Comparison of ENCODE assay signal across 15 cellular contexts in genomic region chr3:145620002-145620401, GRCh38.
A peak's percentile ranks its signal among the peaks of the same experiment; 100 is the strongest.
DNase-seq lines count a peak whose midpoint lies in the region; ATAC-seq lines count a peak whose summit lies in the region.
"Had no signal": no experiment of that assay in that cellular context is flagged by ENCODE, and none has a peak within 500 bp of the region (broad histone marks: within the 10 kb centered on the region; RNA-seq: fewer than 3 reads in every experiment).

No MANE protein-coding gene starts in this region.

- POLR2A ChIA-PET in activated CD4-positive, alpha-beta memory T cell treated with anti-CD3 and anti-CD28 coated beads, Interleukin-2, amount 10 ng/mL, durations not matched to agents 7 days and 5 days (lab: Charles Lee): no interaction called here

- H3K9me3 Mint-ChIP-seq in activated T-cell treated with anti-CD3 and anti-CD28 coated beads, Interleukin-2, amount 50 U/mL, for 72 hours: peaks cover 13% of the 10 kb centered on the region in 2 donors
- H3K9me3 Mint-ChIP-seq in activated CD4-positive, alpha-beta memory T cell treated with anti-CD3 and anti-CD28 coated beads, Interleukin-2, amount 10 ng/mL, durations not matched to agents 7 days and 5 days: peaks cover 9% of the 10 kb centered on the region
- H3K9me3 Mint-ChIP-seq in natural killer cell treated with Interleukin-12 subunit alpha and Interleukin-12 subunit beta and Interleukin-15 and Interleukin-18, amount 100 ng/mL, for 72 hours: peaks cover 19% of the 10 kb centered on the region
- H3K9me3 Mint-ChIP-seq in activated naive CD8-positive, alpha-beta T cell treated with anti-CD3 and anti-CD28 coated beads for 36 hours: no peaks in the 10 kb centered on the region

- CTCF ChIA-PET in activated CD4-positive, alpha-beta memory T cell treated with anti-CD3 and anti-CD28 coated beads, Interleukin-2, amount 10 ng/mL, durations not matched to agents 7 days and 5 days (lab: Charles Lee): no interaction called here

- H3K4me3 Mint-ChIP-seq in activated T-cell treated with anti-CD3 and anti-CD28 coated beads, Interleukin-2, amount 50 U/mL, for 72 hours: no peak overlapping the region
- H3K4me3 Mint-ChIP-seq in activated CD4-positive, alpha-beta memory T cell treated with anti-CD3 and anti-CD28 coated beads, Interleukin-2, amount 10 ng/mL, durations not matched to agents 7 days and 5 days: no peak overlapping the region
- H3K4me3 Mint-ChIP-seq in natural killer cell treated with Interleukin-12 subunit alpha and Interleukin-12 subunit beta and Interleukin-15 and Interleukin-18, amount 100 ng/mL, for 72 hours: no peak overlapping the region
- H3K4me3 Mint-ChIP-seq in activated naive CD8-positive, alpha-beta T cell treated with anti-CD3 and anti-CD28 coated beads for 36 hours: no peak overlapping the region
- H3K4me3 Mint-ChIP-seq: CD4-positive, CD25-positive, alpha-beta regulatory T cell; CD8-positive, alpha-beta memory T cell had no signal

- ATAC-seq in activated T-cell treated with anti-CD3 and anti-CD28 coated beads, Interleukin-2, amount 50 U/mL, for 72 hours (replicated peaks in 1 of 2): no peak
- ATAC-seq in natural killer cell treated with Interleukin-12 subunit alpha and Interleukin-12 subunit beta and Interleukin-15 and Interleukin-18, amount 100 ng/mL, for 72 hours: no peak
- ATAC-seq: A549 had no signal

- H3K4me1 Mint-ChIP-seq in activated T-cell treated with anti-CD3 and anti-CD28 coated beads, Interleukin-2, amount 50 U/mL, for 72 hours (ENCODE audit: low read depth): no peaks in the 10 kb centered on the region
- no peaks in the 10 kb centered on the region for H3K4me1 Mint-ChIP-seq in activated CD4-positive, alpha-beta memory T cell treated with anti-CD3 and anti-CD28 coated beads, Interleukin-2, amount 10 ng/mL, durations not matched to agents 7 days and 5 days
- H3K4me1 Mint-ChIP-seq in natural killer cell treated with Interleukin-12 subunit alpha and Interleukin-12 subunit beta and Interleukin-15 and Interleukin-18, amount 100 ng/mL, for 72 hours (ENCODE audit: low read depth in 2 of 2): no peaks in the 10 kb centered on the region
- no peaks in the 10 kb centered on the region for H3K4me1 Mint-ChIP-seq in activated naive CD8-positive, alpha-beta T cell treated with anti-CD3 and anti-CD28 coated beads for 36 hours
- H3K4me1 Mint-ChIP-seq: CD8-positive, alpha-beta memory T cell had no signal

- no peaks in the 10 kb centered on the region for H3K27me3 Mint-ChIP-seq in activated T-cell treated with anti-CD3 and anti-CD28 coated beads, Interleukin-2, amount 50 U/mL, for 72 hours (ENCODE audit: low read depth)
- no peaks in the 10 kb centered on the region for H3K27me3 Mint-ChIP-seq in activated CD4-positive, alpha-beta memory T cell treated with anti-CD3 and anti-CD28 coated beads, Interleukin-2, amount 10 ng/mL, durations not matched to agents 7 days and 5 days
- no peaks in the 10 kb centered on the region for H3K27me3 Mint-ChIP-seq in natural killer cell treated with Interleukin-12 subunit alpha and Interleukin-12 subunit beta and Interleukin-15 and Interleukin-18, amount 100 ng/mL, for 72 hours
- H3K27me3 Mint-ChIP-seq in activated naive CD8-positive, alpha-beta T cell treated with anti-CD3 and anti-CD28 coated beads for 36 hours: no peaks in the 10 kb centered on the region
- H3K27me3 Mint-ChIP-seq: CD4-positive, CD25-positive, alpha-beta regulatory T cell; CD8-positive, alpha-beta memory T cell had no signal

- peaks cover 0 to 2% of the 10 kb centered on the region in 2 donors for H3K36me3 Mint-ChIP-seq in activated T-cell treated with anti-CD3 and anti-CD28 coated beads, Interleukin-2, amount 50 U/mL, for 72 hours (ENCODE audit: insufficient read depth in 2 of 2)
- H3K36me3 Mint-ChIP-seq in activated CD4-positive, alpha-beta memory T cell treated with anti-CD3 and anti-CD28 coated beads, Interleukin-2, amount 10 ng/mL, durations not matched to agents 7 days and 5 days (ENCODE audit: low read depth): no peaks in the 10 kb centered on the region
- peaks cover 8% of the 10 kb centered on the region for H3K36me3 Mint-ChIP-seq in natural killer cell treated with Interleukin-12 subunit alpha and Interleukin-12 subunit beta and Interleukin-15 and Interleukin-18, amount 100 ng/mL, for 72 hours
- H3K36me3 Mint-ChIP-seq in activated naive CD8-positive, alpha-beta T cell treated with anti-CD3 and anti-CD28 coated beads for 36 hours: no peaks in the 10 kb centered on the region
- H3K36me3 Mint-ChIP-seq: CD4-positive, CD25-positive, alpha-beta regulatory T cell; CD8-positive, alpha-beta memory T cell had no signal

- H3K27ac Mint-ChIP-seq in activated T-cell treated with anti-CD3 and anti-CD28 coated beads, Interleukin-2, amount 50 U/mL, for 72 hours: peak overlapping the region; percentile 13
- H3K27ac Mint-ChIP-seq in activated CD4-positive, alpha-beta memory T cell treated with anti-CD3 and anti-CD28 coated beads, Interleukin-2, amount 10 ng/mL, durations not matched to agents 7 days and 5 days: no peak overlapping the region
- H3K27ac Mint-ChIP-seq in natural killer cell treated with Interleukin-12 subunit alpha and Interleukin-12 subunit beta and Interleukin-15 and Interleukin-18, amount 100 ng/mL, for 72 hours: no peak overlapping the region
- no peak overlapping the region for H3K27ac Mint-ChIP-seq in activated naive CD8-positive, alpha-beta T cell treated with anti-CD3 and anti-CD28 coated beads for 36 hours
- H3K27ac Mint-ChIP-seq: CD8-positive, alpha-beta memory T cell had no signal

- DNase-seq in activated T-cell treated with anti-CD3 and anti-CD28 coated beads, Interleukin-2, amount 50 U/mL, for 72 hours: no peak
- DNase-seq in activated T-cell treated with anti-CD3 and anti-CD28 coated beads, Interleukin-2, amount 50 U/mL, for 1 hour: no peak
- peak; percentile 57 for DNase-seq in inferior parietal cortex (ENCODE audit: extremely low spot score)
- DNase-seq in occipital lobe (lab: John Stamatoyannopoulos, UW): peak; percentile 15
- no peak for DNase-seq in activated CD4-positive, alpha-beta memory T cell treated with anti-CD3 and anti-CD28 coated beads, Interleukin-2, amount 10 ng/mL, durations not matched to agents 7 days and 5 days
- no peak for DNase-seq in natural killer cell treated with Interleukin-12 subunit alpha and Interleukin-12 subunit beta and Interleukin-15 and Interleukin-18, amount 100 ng/mL, for 72 hours (ENCODE audit: low spot score)
- DNase-seq in activated naive CD8-positive, alpha-beta T cell treated with anti-CD3 and anti-CD28 coated beads for 36 hours: no peak
- DNase-seq: BE2C; C1 segment of cervical spinal cord; CD4-positive, CD25-positive, alpha-beta regulatory T cell; CD8-positive, alpha-beta memory T cell; COR-L47; GM23248; HCEC 1CT had no signal

Comparison
In these comparisons a context has a peak if more than half of its experiments do, and no peak if none do; other contexts are left out.
1. DNase-seq: peak in inferior parietal cortex (single experiment) and occipital lobe (single experiment); none in activated T-cell treated with anti-CD3 and anti-CD28 coated beads, Interleukin-2, amount 50 U/mL, for 72 hours (0 of 2), activated T-cell treated with anti-CD3 and anti-CD28 coated beads, Interleukin-2, amount 50 U/mL, for 1 hour (single experiment), activated CD4-positive, alpha-beta memory T cell treated with anti-CD3 and anti-CD28 coated beads, Interleukin-2, amount 10 ng/mL, durations not matched to agents 7 days and 5 days (single experiment), natural killer cell treated with Interleukin-12 subunit alpha and Interleukin-12 subunit beta and Interleukin-15 and Interleukin-18, amount 100 ng/mL, for 72 hours (single experiment) and activated naive CD8-positive, alpha-beta T cell treated with anti-CD3 and anti-CD28 coated beads for 36 hours (single experiment).